ENCODE assay signal across 11 cellular contexts in genomic region chr14:69043598-69044267, GRCh38.
DNase-seq lines count a peak whose midpoint lies in the region; ATAC-seq and TF ChIP-seq lines count a peak whose summit lies in the region.
"Had no signal": no experiment of that assay in that cellular context is flagged by ENCODE, and none has a peak within 500 bp of the region (broad histone marks: within the 10 kb centered on the region; RNA-seq: fewer than 3 reads in every experiment).

No MANE protein-coding gene starts in this region.

- DNase-seq in MG63 (peak; percentile 49), brain microvascular endothelial cell (peak; percentile 70), kidney glomerular epithelial cell (lab: John Stamatoyannopoulos, UW) (peak; percentile 45), DMS114 treated with DMSO at 0.1 percent for 48 hours (lab: John Stamatoyannopoulos, UW; ENCODE audit: unreplicated experiment) (no peak), T1000 (lab: John Stamatoyannopoulos, UW) (no peak)
- DNase-seq: central memory CD4-positive, alpha-beta T cell; NCI-H1105 treated with DMSO at 0.1 percent for 48 hours had no signal

- H3K4me1 ChIP-seq in subcutaneous abdominal adipose tissue (ENCODE audit: control insufficient read depth in 5 of 5, insufficient read depth in 5 of 5, low read length in 5 of 5), result peaks cover 36 to 77% (median 73%) of the 10 kb centered on the region in 5 donors

- no peak for TF ChIP-seq CTCF in brain microvascular endothelial cell (IDR thresholded peaks at IDR 0.05; ENCODE audit: low read depth, low read length, missing control alignments)

- H3K27ac ChIP-seq in brain microvascular endothelial cell (peak overlapping the region; percentile 27), subcutaneous abdominal adipose tissue (ENCODE audit: low read depth, low read length) (peak overlapping the region; percentile 91)

- H3K9me3 ChIP-seq in MG63 (no peaks in the 10 kb centered on the region), subcutaneous abdominal adipose tissue (ENCODE audit: control insufficient read depth in 5 of 5, low read length in 5 of 5) (no peaks in the 10 kb centered on the region)

- no peak for ATAC-seq in HG03565 (IDR thresholded peaks at IDR 0.05; ENCODE audit: unreplicated experiment)
- ATAC-seq in GM18519 (IDR thresholded peaks at IDR 0.05; ENCODE audit: low FRiP score, unreplicated experiment), result no peak
- ATAC-seq: natural killer cell treated with Interleukin-12 subunit alpha and Interleukin-12 subunit beta and Interleukin-15 and Interleukin-18, amount 100 ng/mL, for 72 hours had no signal

- H3K4me3 ChIP-seq in MG63 (no peak overlapping the region), brain microvascular endothelial cell (ENCODE audit: low read depth, low read length) (no peak overlapping the region), subcutaneous abdominal adipose tissue (ENCODE audit: low read depth in 1 of 5, low read length in 5 of 5) (peak overlapping the region in 2 of 5 donors; percentile 4 to 27)

- H3K9ac ChIP-seq in subcutaneous abdominal adipose tissue (ENCODE audit: low read length in 5 of 5), result peak overlapping the region; percentile 42 to 85 (median 61)

- H3K36me3 ChIP-seq in MG63, result no peaks in the 10 kb centered on the region
- no peaks in the 10 kb centered on the region for H3K36me3 ChIP-seq in brain microvascular endothelial cell (replicated peaks)
- no peaks in the 10 kb centered on the region for H3K36me3 ChIP-seq in subcutaneous abdominal adipose tissue (ENCODE audit: control insufficient read depth in 5 of 5, insufficient read depth in 5 of 5, low read length in 5 of 5)

- in situ Hi-C loops in brain microvascular endothelial cell (cut with HindIII; ENCODE audit: low pct_ligation_motif_present, low sequenced_read_pairs), result no loop called here

- H3K27me3 ChIP-seq in MG63, result no peaks in the 10 kb centered on the region
- no peaks in the 10 kb centered on the region for H3K27me3 ChIP-seq in brain microvascular endothelial cell (replicated peaks)
- no peaks in the 10 kb centered on the region for H3K27me3 ChIP-seq in subcutaneous abdominal adipose tissue (ENCODE audit: control insufficient read depth in 5 of 5, insufficient read depth in 4 of 5, low read length in 5 of 5)

Comparison
In these comparisons a context has a peak if more than half of its experiments do, and no peak if none do; other contexts are left out.
1. DNase-seq: peak in MG63 (single experiment), brain microvascular endothelial cell (single experiment) and kidney glomerular epithelial cell (single experiment); none in DMS114 treated with DMSO at 0.1 percent for 48 hours (single experiment) and T1000 (single experiment).